17 cellular contexts compared by ENCODE assay signal in genomic region chr1:96473791-96474452, GRCh38.
A peak's percentile ranks its signal among the peaks of the same experiment; 100 is the strongest.
DNase-seq lines count a peak whose midpoint lies in the region; ATAC-seq and TF ChIP-seq lines count a peak whose summit lies in the region.
"Had no signal": no experiment of that assay in that cellular context is flagged by ENCODE, and none has a peak within 500 bp of the region (broad histone marks: within the 10 kb centered on the region; RNA-seq: fewer than 3 reads in every experiment).

No MANE protein-coding gene starts in this region.

- H3K27ac ChIP-seq in HUES6 (ENCODE audit: low read depth, low read length) (no peak overlapping the region), ascending aorta (no peak overlapping the region)
- H3K27ac ChIP-seq: upper lobe of right lung had no signal

- H3K27me3 ChIP-seq in HUES6 (ENCODE audit: control insufficient read depth, insufficient read depth, low read length) (peaks cover 83% of the 10 kb centered on the region), ascending aorta (no peaks in the 10 kb centered on the region)
- H3K27me3 ChIP-seq: upper lobe of right lung had no signal

- TF ChIP-seq CTCF in AG10803 (conservative IDR thresholded peaks at IDR 0.05; ENCODE audit: low read length) (no peak), ascending aorta (IDR thresholded peaks at IDR 0.05) (no peak)

- intact Hi-C loops in ascending aorta (cut with DNase I): no loop called here

- peaks cover 44% of the 10 kb centered on the region for H3K4me1 ChIP-seq in HUES6 (ENCODE audit: control insufficient read depth, insufficient read depth, low read length)
- no peaks in the 10 kb centered on the region for H3K4me1 ChIP-seq in ascending aorta
- H3K4me1 ChIP-seq: upper lobe of right lung had no signal

- ATAC-seq in HG02885 (IDR thresholded peaks at IDR 0.05; ENCODE audit: poor library complexity, unreplicated experiment): no peak
- ATAC-seq: left lobe of liver, upper lobe of right lung had no signal

- H3K9ac ChIP-seq in HUES6 (ENCODE audit: low read length): no peak overlapping the region

- H3K4me3 ChIP-seq in AG10803 (ENCODE audit: low read length) (no peak overlapping the region), HUES6 (ENCODE audit: low read depth, low read length) (0 out of 2 replicates have a peak overlapping the region, but pooled peaks have one; percentile 7), ascending aorta (no peak overlapping the region)
- H3K4me3 ChIP-seq: upper lobe of right lung had no signal

- H3K9me3 ChIP-seq in HUES6 (ENCODE audit: control insufficient read depth, insufficient read depth, low read depth, low read length) (peaks cover 11% of the 10 kb centered on the region; the same call in 1 of the 2 replicates), ascending aorta (no peaks in the 10 kb centered on the region)
- H3K9me3 ChIP-seq: upper lobe of right lung had no signal

- DNase-seq in AG10803 (ENCODE audit: low read depth): peak; percentile 9
- DNase-seq in astrocyte of the hippocampus (ENCODE audit: low read depth, low spot score): peak; percentile 75
- peak; percentile 89 for DNase-seq in kidney tubule cell (ENCODE audit: low spot score)
- no peak for DNase-seq in ascending aorta (ENCODE audit: low spot score in 2 of 2)
- DNase-seq in activated CD4-positive, CD25-positive, alpha-beta regulatory T cell treated with anti-CD3 and anti-CD28 coated beads, Interleukin-2, amount 50 U/mL, for 72 hours: no peak
- no peak for DNase-seq in C1 segment of cervical spinal cord (lab: John Stamatoyannopoulos, UW)
- DNase-seq: activated naive CD4-positive, alpha-beta T cell treated with anti-CD3 and anti-CD28 coated beads, Interleukin-2, amount 50 U/mL, for 16 hours; cortex of kidney; DMS53; KG1; NCI-H1930; stimulated activated CD4-positive, alpha-beta T cell treated with anti-CD3 and anti-CD28 coated beads, Interleukin-15, amount 100 ng/mL, for 24 hours; stimulated activated CD8-positive, alpha-beta memory T cell treated with anti-CD3 and anti-CD28 coated beads, Interleukin-4, amount 100 ng/mL, for 48 hours; upper lobe of right lung had no signal

- H3K36me3 ChIP-seq in HUES6 (ENCODE audit: control insufficient read depth, insufficient read depth, low read length) (no peaks in the 10 kb centered on the region), ascending aorta (no peaks in the 10 kb centered on the region)
- H3K36me3 ChIP-seq: upper lobe of right lung had no signal

Comparison
In these comparisons a context has a peak if more than half of its experiments do, and no peak if none do; other contexts are left out.
1. DNase-seq: peak in AG10803 (single experiment), astrocyte of the hippocampus (single experiment) and kidney tubule cell (single experiment); none in ascending aorta (0 of 2), activated CD4-positive, CD25-positive, alpha-beta regulatory T cell treated with anti-CD3 and anti-CD28 coated beads, Interleukin-2, amount 50 U/mL, for 72 hours (single experiment) and C1 segment of cervical spinal cord (0 of 14).